In genomic region chr6:142236686-142237085, GRCh38 we compare ENCODE assay signal across 1 cellular context.
TF ChIP-seq lines count a peak whose summit lies in the region.

No MANE protein-coding gene starts in this region.

TF ChIP-seq in SK-N-SH treated with all-trans-retinoic acid at 6 μM for 48 hours, 23 proteins besides CTCF, POLR2A, EP300 and RAD21 (continued from another document):
- TF ChIP-seq ZFP30 (CRISPR knock-in tag; IDR thresholded peaks at IDR 0.05) = no peak
